8 cellular contexts compared by ENCODE assay signal in genomic region chr4:169270156-169270809, GRCh38. TPM values are rescaled to one million over a fixed set of nuclear protein-coding genes. Genes with fewer than 3 reads are reported as not detected.
DNase-seq lines count a peak whose midpoint lies in the region; ATAC-seq, FAIRE-seq and TF ChIP-seq lines count a peak whose summit lies in the region.

No MANE protein-coding gene starts in this region.

- no peaks in the 10 kb centered on the region for H4K20me1 ChIP-seq in OCI-LY7 (ENCODE audit: insufficient read depth, low read length)

- TF ChIP-seq POLR2A in body of pancreas (IDR thresholded peaks at IDR 0.05) = peak in 2 of 3 donors; percentile 54 to 70
- TF ChIP-seq POLR2A in gastrocnemius medialis (IDR thresholded peaks at IDR 0.05) = no peak

- POLR2A ChIA-PET in OCI-LY7 (lab: Charles Lee) = no interaction called here

- WGBS in body of pancreas, 2 donors = 0 to 1% methylated on average over 14 to 56 of the region's 56 CpGs

- no peak overlapping the region for H3K4me3 ChIP-seq in OCI-LY7 (ENCODE audit: low read depth, low read length, poor library complexity, severe bottlenecking)
- peak overlapping the region; percentile 58 to 95 for H3K4me3 ChIP-seq in body of pancreas
- H3K4me3 ChIP-seq in iPS-18a (ENCODE audit: low read length) = peak overlapping the region; percentile 94
- peak overlapping the region; percentile 73 to 95 (median 92) for H3K4me3 ChIP-seq in gastrocnemius medialis

- H2AFZ ChIP-seq in OCI-LY7 (ENCODE audit: low read length) = no peak overlapping the region

- H3K27ac ChIP-seq in OCI-LY7 (ENCODE audit: low read depth, low read length, poor library complexity, severe bottlenecking) = no peak overlapping the region
- peak overlapping the region; percentile 85 to 97 (median 92) for H3K27ac ChIP-seq in body of pancreas
- no peak overlapping the region for H3K27ac ChIP-seq in iPS-18a (ENCODE audit: low read length)
- H3K27ac ChIP-seq in gastrocnemius medialis = peak overlapping the region; percentile 87 to 95 (median 94)

- H3K4me2 ChIP-seq in OCI-LY7 (ENCODE audit: low read length) = peak overlapping the region; percentile 16; the same call in 1 of the 2 replicates

- TF ChIP-seq CTCF in D721Med (IDR thresholded peaks at IDR 0.05; ENCODE audit: insufficient read depth, missing control alignments) = no peak
- no peak for TF ChIP-seq CTCF in OCI-LY7 (conservative IDR thresholded peaks at IDR 0.05; ENCODE audit: low read length)
- TF ChIP-seq CTCF in body of pancreas (IDR thresholded peaks at IDR 0.05) = peak in 5 of 7 experiments; percentile 10 to 51 (median 30)
- TF ChIP-seq CTCF in gastrocnemius medialis (IDR thresholded peaks at IDR 0.05 in 4 of 5, conservative IDR thresholded peaks at IDR 0.05 in 1 of 5) = peak in 4 of 5 experiments; percentile 11 to 50 (median 32)

- H3K36me3 ChIP-seq in OCI-LY7 (ENCODE audit: insufficient read depth, low read length) = no peaks in the 10 kb centered on the region
- H3K36me3 ChIP-seq in body of pancreas (replicated peaks in 1 of 2; ENCODE audit: insufficient read depth in 1 of 2, low read depth in 2 of 2) = no peaks in the 10 kb centered on the region
- no peaks in the 10 kb centered on the region for H3K36me3 ChIP-seq in iPS-18a (ENCODE audit: control insufficient read depth, low read depth, low read length)
- no peaks in the 10 kb centered on the region for H3K36me3 ChIP-seq in gastrocnemius medialis

- H3K9me3 ChIP-seq in OCI-LY7 (ENCODE audit: low read length) = no peaks in the 10 kb centered on the region
- H3K9me3 ChIP-seq in body of pancreas = no peaks in the 10 kb centered on the region
- H3K9me3 ChIP-seq in iPS-18a (ENCODE audit: control insufficient read depth, low read depth, low read length) = no peaks in the 10 kb centered on the region
- H3K9me3 ChIP-seq in gastrocnemius medialis = no peaks in the 10 kb centered on the region

- intact Hi-C loops in OCI-LY7 (cut with micrococcal nuclease; ENCODE audit: unreplicated experiment) = no loop called here
- intact Hi-C loops in body of pancreas (cut with DNase I) = no loop called here
- intact Hi-C loops in gastrocnemius medialis (cut with DNase I; ENCODE audit: low total_unique reads) = loop anchor here (2.0 to 5.0 kb wide), 4 partner anchors 33 to 341 kb away; no protein-coding TSS in a partner anchor

- in situ Hi-C loops in gastrocnemius medialis (cut with MboI; ENCODE audit: low sequenced_read_pairs in 4 of 4) = loop anchor here in 1 of 4 donors (25.0 kb wide), 1 partner anchor 258 kb away; the partner anchor contains the start of gene CBR4

- no peaks in the 10 kb centered on the region for H3K9me2 ChIP-seq in OCI-LY7 (ENCODE audit: insufficient read depth, low read length)

- peak; percentile 37 for ATAC-seq in GM19043 (IDR thresholded peaks at IDR 0.05; ENCODE audit: low read depth, unreplicated experiment)
- ATAC-seq in HG03139 (IDR thresholded peaks at IDR 0.05; ENCODE audit: unreplicated experiment) = peak; percentile 43
- ATAC-seq in body of pancreas = peak; percentile 78
- peak; percentile 62 to 66 for ATAC-seq in gastrocnemius medialis

- no peaks in the 10 kb centered on the region for H3K79me2 ChIP-seq in OCI-LY7 (ENCODE audit: insufficient read depth, low read depth, low read length)

- peak; percentile 42 for DNase-seq in D721Med (ENCODE audit: insufficient read length, low spot score)
- DNase-seq in OCI-LY7 (ENCODE audit: low spot score) = no peak
- peak; percentile 75 to 87 (median 78) for DNase-seq in body of pancreas
- peak; percentile 17 to 44 for DNase-seq in gastrocnemius medialis
- no peak for DNase-seq in activated CD4-positive, CD25-positive, alpha-beta regulatory T cell (lab: John Stamatoyannopoulos, UW)

- no peak for FAIRE-seq in D721Med (lab: Jason Lieb, UNC)

- CTCF ChIA-PET in OCI-LY7 (lab: Charles Lee; ENCODE audit: unreplicated experiment) = no interaction called here

- H3K4me1 ChIP-seq in OCI-LY7 (ENCODE audit: insufficient read depth, low read length, poor library complexity, severe bottlenecking) (no peaks in the 10 kb centered on the region), body of pancreas (peaks cover 55% of the 10 kb centered on the region), iPS-18a (ENCODE audit: control insufficient read depth, low read depth, low read length) (peaks cover 27% of the 10 kb centered on the region), gastrocnemius medialis (peaks cover 22 to 24% of the 10 kb centered on the region in 2 donors)

- H3K9ac ChIP-seq in iPS-18a (ENCODE audit: low read length) = peak overlapping the region; percentile 93

- no peaks in the 10 kb centered on the region for H3K27me3 ChIP-seq in body of pancreas
- H3K27me3 ChIP-seq in iPS-18a (ENCODE audit: control insufficient read depth, insufficient read depth, low read length) = peaks cover 15% of the 10 kb centered on the region
- H3K27me3 ChIP-seq in gastrocnemius medialis = no peaks in the 10 kb centered on the region

- BruUV-seq in OCI-LY7 (replicated peaks; lab: Mats Ljungman, UMichigan) = no TSS peak

RNA-seq across cellular contexts. Expression of gene SH3RF1, which starts 0.5 kb away (rescaled TPM):
- total RNA-seq in OCI-LY7 (2014; rRNA removed; shearing (Covaris generic)) = not detected in 2 replicates
- not detected in 2 replicates for total RNA-seq in OCI-LY7 (2022)
- 10 to 100 TPM; 17.1 to 17.4 TPM for total RNA-seq in body of pancreas
- total RNA-seq in gastrocnemius medialis = 10 to 100 TPM; 12.6 to 27.0 (median 13.4) TPM

Comparison
In these comparisons a context has a peak if more than half of its experiments do, and no peak if none do; other contexts are left out.
1. DNase-seq: peak in D721Med (single experiment), body of pancreas (4 of 4) and gastrocnemius medialis (2 of 2); none in OCI-LY7 (single experiment) and activated CD4-positive, CD25-positive, alpha-beta regulatory T cell (0 of 4).
2. CTCF ChIP-seq: peak in body of pancreas (5 of 7) and gastrocnemius medialis (4 of 5); none in D721Med (single experiment) and OCI-LY7 (single experiment).
3. H3K27ac ChIP-seq: peak in body of pancreas (4 of 4) and gastrocnemius medialis (4 of 4); none in OCI-LY7 (single experiment) and iPS-18a (single experiment).
4. POLR2A ChIP-seq: peak in body of pancreas (2 of 3); none in gastrocnemius medialis (0 of 2).
5. RNA of gene SH3RF1, which starts 0.5 kb away (total RNA-seq): 17.1 to 17.4 TPM in body of pancreas and 12.6 to 27.0 TPM in gastrocnemius medialis; not detected in OCI-LY7; every median in the first group is over 10 times any median in the second.
6. Peak in every context shown above with its lines, with median percentiles within 50 percentile points of each other: ATAC-seq.